In genomic region chr6:150865043-150865405, GRCh38 we compare ENCODE assay signal across 8 cellular contexts. TPM values are rescaled to one million over a fixed set of nuclear protein-coding genes. Genes with fewer than 3 reads are reported as not detected.
DNase-seq lines count a peak whose midpoint lies in the region; ATAC-seq lines count a peak whose summit lies in the region.

No MANE protein-coding gene starts in this region.

- POLR2A ChIA-PET in activated CD4-positive, alpha-beta T cell treated with anti-CD3 and anti-CD28 coated beads for 36 hours (lab: Charles Lee) = interaction anchor here (1.7 kb wide), 1 partner anchor 525 kb away, joined by 6 read pairs; no protein-coding TSS in a partner anchor

- H3K27ac Mint-ChIP-seq in activated CD4-positive, alpha-beta T cell treated with anti-CD3 and anti-CD28 coated beads for 36 hours = peak overlapping the region; percentile 87
- peak overlapping the region; percentile 72 for H3K27ac Mint-ChIP-seq in activated T-helper 1 cell treated with anti-CD3 and anti-CD28 coated beads, Interleukin-12 subunit alpha, Interleukin-12 subunit beta, Interleukin-2, Interleukin-4 antibody, amounts not matched to agents 30 ng/mL and 10 ng/mL and 1 ng/mL, durations not matched to agents 14 hours and 24 hours and 36 hours

- H3K4me3 Mint-ChIP-seq in activated CD4-positive, alpha-beta T cell treated with anti-CD3 and anti-CD28 coated beads for 36 hours = peak overlapping the region; percentile 81
- peak overlapping the region; percentile 79 for H3K4me3 Mint-ChIP-seq in activated T-helper 1 cell treated with anti-CD3 and anti-CD28 coated beads, Interleukin-12 subunit alpha, Interleukin-12 subunit beta, Interleukin-2, Interleukin-4 antibody, amounts not matched to agents 30 ng/mL and 10 ng/mL and 1 ng/mL, durations not matched to agents 14 hours and 24 hours and 36 hours

- intact Hi-C loops in activated CD4-positive, alpha-beta T cell treated with anti-CD3 and anti-CD28 coated beads for 36 hours (cut with DNase I, micrococcal nuclease) = loop anchor here (2.0 to 5.0 kb wide), 5 partner anchors 48 to 1298 kb away; partner anchors contain the start of genes GINM1 (in 1 of the 2), NUP43 (in 1 of the 2) and PCMT1 (in 1 of the 2)
- intact Hi-C loops in activated T-helper 1 cell treated with anti-CD3 and anti-CD28 coated beads, Interleukin-12 subunit alpha, Interleukin-12 subunit beta, Interleukin-2, Interleukin-4 antibody, amounts not matched to agents 30 ng/mL and 10 ng/mL and 1 ng/mL, durations not matched to agents 14 hours and 24 hours and 36 hours (cut with micrococcal nuclease) = loop anchor here (1.0 to 5.0 kb wide), 3 partner anchors 50 to 1298 kb away; partner anchors contain the start of gene GINM1

- no peak for DNase-seq in activated CD4-positive, alpha-beta T cell treated with anti-CD3 and anti-CD28 coated beads for 36 hours
- DNase-seq in activated CD4-positive, alpha-beta T cell treated with anti-CD3 and anti-CD28 coated beads, Interleukin-2, amount 50 U/mL, for 4 hours = no peak
- DNase-seq in activated T-helper 1 cell treated with anti-CD3 and anti-CD28 coated beads, Interleukin-12 subunit alpha, Interleukin-12 subunit beta, Interleukin-2, Interleukin-4 antibody, amounts not matched to agents 30 ng/mL and 10 ng/mL and 1 ng/mL, durations not matched to agents 14 hours and 24 hours and 36 hours (ENCODE audit: low spot score) = no peak
- no peak for DNase-seq in activated gamma-delta T cell (lab: John Stamatoyannopoulos, UW)
- no peak for DNase-seq in NCI-H1694 (lab: John Stamatoyannopoulos, UW)

- peaks cover 16% of the 10 kb centered on the region for H3K36me3 Mint-ChIP-seq in activated CD4-positive, alpha-beta T cell treated with anti-CD3 and anti-CD28 coated beads for 36 hours (ENCODE audit: low read depth)
- peaks cover 7% of the 10 kb centered on the region for H3K36me3 Mint-ChIP-seq in activated T-helper 1 cell treated with anti-CD3 and anti-CD28 coated beads, Interleukin-12 subunit alpha, Interleukin-12 subunit beta, Interleukin-2, Interleukin-4 antibody, amounts not matched to agents 30 ng/mL and 10 ng/mL and 1 ng/mL, durations not matched to agents 14 hours and 24 hours and 36 hours (ENCODE audit: low read depth)

- H3K27ac ChIP-seq in temporal lobe (ENCODE audit: low read depth, low read length) = peak overlapping the region; percentile 23

- H3K4me3 ChIP-seq in iPS-18c (ENCODE audit: insufficient read depth, low read depth, low read length) = peak overlapping the region; percentile 81

- H3K27me3 Mint-ChIP-seq in activated CD4-positive, alpha-beta T cell treated with anti-CD3 and anti-CD28 coated beads for 36 hours = peaks cover 12% of the 10 kb centered on the region
- peaks cover 2% of the 10 kb centered on the region for H3K27me3 Mint-ChIP-seq in activated T-helper 1 cell treated with anti-CD3 and anti-CD28 coated beads, Interleukin-12 subunit alpha, Interleukin-12 subunit beta, Interleukin-2, Interleukin-4 antibody, amounts not matched to agents 30 ng/mL and 10 ng/mL and 1 ng/mL, durations not matched to agents 14 hours and 24 hours and 36 hours (ENCODE audit: insufficient read depth)

- peaks cover 2% of the 10 kb centered on the region for H3K9me3 ChIP-seq in iPS-18c (ENCODE audit: control insufficient read depth, insufficient read depth, low read length)

- CTCF ChIA-PET in activated CD4-positive, alpha-beta T cell treated with anti-CD3 and anti-CD28 coated beads for 36 hours (lab: Charles Lee) = interaction anchor here (2.3 kb wide), 1 partner anchor 49 kb away, joined by 6 read pairs; no protein-coding TSS in a partner anchor

- ATAC-seq in activated CD4-positive, alpha-beta T cell treated with anti-CD3 and anti-CD28 coated beads for 36 hours = no peak
- ATAC-seq in GM21447 (IDR thresholded peaks at IDR 0.05; ENCODE audit: unreplicated experiment) = no peak

- H3K9me3 Mint-ChIP-seq in activated CD4-positive, alpha-beta T cell treated with anti-CD3 and anti-CD28 coated beads for 36 hours (ENCODE audit: low read depth) = no peaks in the 10 kb centered on the region
- H3K9me3 Mint-ChIP-seq in activated T-helper 1 cell treated with anti-CD3 and anti-CD28 coated beads, Interleukin-12 subunit alpha, Interleukin-12 subunit beta, Interleukin-2, Interleukin-4 antibody, amounts not matched to agents 30 ng/mL and 10 ng/mL and 1 ng/mL, durations not matched to agents 14 hours and 24 hours and 36 hours = no peaks in the 10 kb centered on the region

- peaks cover 36% of the 10 kb centered on the region for H3K4me1 Mint-ChIP-seq in activated CD4-positive, alpha-beta T cell treated with anti-CD3 and anti-CD28 coated beads for 36 hours
- peaks cover 36% of the 10 kb centered on the region for H3K4me1 Mint-ChIP-seq in activated T-helper 1 cell treated with anti-CD3 and anti-CD28 coated beads, Interleukin-12 subunit alpha, Interleukin-12 subunit beta, Interleukin-2, Interleukin-4 antibody, amounts not matched to agents 30 ng/mL and 10 ng/mL and 1 ng/mL, durations not matched to agents 14 hours and 24 hours and 36 hours (ENCODE audit: low read depth)

RNA-seq across cellular contexts. Expression of gene MTHFD1L, which starts 0.5 kb away (rescaled TPM):
- 100 to 1,000 TPM; 103 to 129 TPM for total RNA-seq in activated CD4-positive, alpha-beta T cell treated with anti-CD3 and anti-CD28 coated beads for 36 hours
- 121 and 125 TPM in 2 replicates for total RNA-seq in activated T-helper 1 cell treated with anti-CD3 and anti-CD28 coated beads, Interleukin-12 subunit alpha, Interleukin-12 subunit beta, Interleukin-2, Interleukin-4 antibody, amounts not matched to agents 30 ng/mL and 10 ng/mL and 1 ng/mL, durations not matched to agents 14 hours and 24 hours and 36 hours
- total RNA-seq in temporal lobe = 10.3 TPM
